In genomic region chr1:184556665-184557064, GRCh38 we compare ENCODE assay signal across 28 cellular contexts.
DNase-seq lines count a peak whose midpoint lies in the region; ATAC-seq and TF ChIP-seq lines count a peak whose summit lies in the region.
"Had no signal": no experiment of that assay in that cellular context is flagged by ENCODE, and none has a peak within 500 bp of the region (broad histone marks: within the 10 kb centered on the region; RNA-seq: fewer than 3 reads in every experiment).

No MANE protein-coding gene starts in this region.

- H3K27ac ChIP-seq in heart right ventricle (peak overlapping the region; percentile 11 to 82 (median 64)), mammary epithelial cell (ENCODE audit: insufficient read depth, low read depth, low read length) (peak overlapping the region; percentile 52), mesenchymal stem cell (ENCODE audit: low read length, poor library complexity, severe bottlenecking) (no peak overlapping the region), vagina (peak overlapping the region; percentile 69)
- H3K27ac ChIP-seq: A549, cardiac muscle cell, colonic mucosa, pancreas, Peyer's patch, SJCRH30, testis had no signal

- no peak overlapping the region for H2BK5ac ChIP-seq in mesenchymal stem cell (ENCODE audit: low read depth, low read length, poor library complexity, severe bottlenecking)

- H3K4me3 ChIP-seq in heart right ventricle = no peak overlapping the region
- no peak overlapping the region for H3K4me3 ChIP-seq in mammary epithelial cell (replicated peaks in 1 of 3; ENCODE audit: insufficient read depth in 1 of 3, low read depth in 2 of 3, low read length in 3 of 3)
- no peak overlapping the region for H3K4me3 ChIP-seq in mesenchymal stem cell (ENCODE audit: insufficient read depth in 1 of 2, low read depth in 1 of 2, low read length in 2 of 2)
- no peak overlapping the region for H3K4me3 ChIP-seq in vagina
- H3K4me3 ChIP-seq: A549, cardiac muscle cell, colonic mucosa, HAP-1, pancreas, Peyer's patch, SJCRH30, testis had no signal

- no peak overlapping the region for H4K8ac ChIP-seq in mesenchymal stem cell (ENCODE audit: low read length)

- H3K23ac ChIP-seq in mesenchymal stem cell (ENCODE audit: low read length in 2 of 2) = no peak overlapping the region

- no peaks in the 10 kb centered on the region for H3K27me3 ChIP-seq in heart right ventricle
- no peaks in the 10 kb centered on the region for H3K27me3 ChIP-seq in mammary epithelial cell (ENCODE audit: insufficient read depth, low read length)
- no peaks in the 10 kb centered on the region for H3K27me3 ChIP-seq in mesenchymal stem cell (ENCODE audit: control insufficient read depth in 1 of 2, insufficient read depth in 1 of 2, low read length in 2 of 2)
- no peaks in the 10 kb centered on the region for H3K27me3 ChIP-seq in vagina
- H3K27me3 ChIP-seq: cardiac muscle cell, colonic mucosa, pancreas, Peyer's patch, SJCRH30, testis had no signal

- no peak overlapping the region for H3K14ac ChIP-seq in mesenchymal stem cell (ENCODE audit: low read length in 2 of 2)

- H3K36me3 ChIP-seq in heart right ventricle (no peaks in the 10 kb centered on the region), mammary epithelial cell (ENCODE audit: insufficient read depth, low read length) (no peaks in the 10 kb centered on the region), mesenchymal stem cell (ENCODE audit: control insufficient read depth in 1 of 2, insufficient read depth in 2 of 2, low read depth in 1 of 2, low read length in 2 of 2) (no peaks in the 10 kb centered on the region), vagina (no peaks in the 10 kb centered on the region)
- H3K36me3 ChIP-seq: cardiac muscle cell, colonic mucosa, HAP-1, pancreas, Peyer's patch, SJCRH30 had no signal

- H3K79me1 ChIP-seq in mesenchymal stem cell (replicated peaks; ENCODE audit: low read length, poor library complexity, severe bottlenecking) = no peaks in the 10 kb centered on the region

- H4K20me1 ChIP-seq in mammary epithelial cell (ENCODE audit: insufficient read depth, low read length) = no peaks in the 10 kb centered on the region

- ATAC-seq in heart right ventricle (peak in 4 of 8 donors; percentile 28 to 60 (median 48)), Right ventricle myocardium superior (ENCODE audit: poor library complexity) (no peak), HG03460 (IDR thresholded peaks at IDR 0.05; ENCODE audit: unreplicated experiment) (no peak)
- ATAC-seq: A549, pancreas, T-cell had no signal

- in situ Hi-C loops in mammary epithelial cell (cut with MboI; ENCODE audit: low sequenced_read_pairs in 2 of 2) = no loop called here

- H3K4me2 ChIP-seq in mammary epithelial cell (ENCODE audit: insufficient read depth, low read depth, low read length) (no peak overlapping the region), mesenchymal stem cell (ENCODE audit: low read length, poor library complexity, severe bottlenecking) (no peak overlapping the region)
- H3K4me2 ChIP-seq: A549 had no signal

- H2BK15ac ChIP-seq in mesenchymal stem cell (ENCODE audit: low read depth, poor library complexity, severe bottlenecking) = no peak overlapping the region

- TF ChIP-seq CTCF in heart right ventricle (IDR thresholded peaks at IDR 0.05) = no peak
- no peak for TF ChIP-seq CTCF in mammary epithelial cell (conservative IDR thresholded peaks at IDR 0.05 in 1 of 2, IDR thresholded peaks at IDR 0.05 in 1 of 2; ENCODE audit: extremely low read depth in 1 of 2, insufficient read depth in 1 of 2, low read depth in 1 of 2, low read length in 2 of 2)
- TF ChIP-seq CTCF in vagina (IDR thresholded peaks at IDR 0.05) = no peak

- no peak overlapping the region for H3K4ac ChIP-seq in mesenchymal stem cell (ENCODE audit: low read depth in 1 of 2, low read length in 2 of 2)

- H4K91ac ChIP-seq in mesenchymal stem cell (ENCODE audit: low read length) = no peak overlapping the region

- dilution Hi-C loops in mammary epithelial cell (cut with HindIII; ENCODE audit: low sequenced_read_pairs) = no loop called here

- H2BK12ac ChIP-seq in mesenchymal stem cell (ENCODE audit: low read length in 2 of 2) = no peak overlapping the region

- no peak overlapping the region for H3K18ac ChIP-seq in mesenchymal stem cell (ENCODE audit: low read depth in 1 of 2, low read length in 2 of 2)

- peaks cover 7 to 59% (median 36%) of the 10 kb centered on the region in 9 donors for H3K4me1 ChIP-seq in heart right ventricle
- peaks cover 26% of the 10 kb centered on the region for H3K4me1 ChIP-seq in mammary epithelial cell (ENCODE audit: insufficient read depth, low read length)
- no peaks in the 10 kb centered on the region for H3K4me1 ChIP-seq in mesenchymal stem cell (ENCODE audit: control insufficient read depth, insufficient read depth, low read depth, low read length)
- H3K4me1 ChIP-seq in vagina = peaks cover 41% of the 10 kb centered on the region
- H3K4me1 ChIP-seq: colonic mucosa, pancreas, SJCRH30 had no signal

- CTCF ChIA-PET in mammary epithelial cell (lab: Charles Lee; ENCODE audit: low non-redundant PET) = interaction anchor here (0.6 kb wide), 1 partner anchor 107 kb away, joined by 3 read pairs; no protein-coding TSS in a partner anchor

- no peak for TF ChIP-seq POLR2A in vagina (IDR thresholded peaks at IDR 0.05)

- no peak overlapping the region for H2BK120ac ChIP-seq in mesenchymal stem cell (ENCODE audit: low read depth, low read length)

- no TSS peak for BruUV-seq in mammary epithelial cell (replicated peaks; lab: Mats Ljungman, UMichigan)

- no peaks in the 10 kb centered on the region for H3K9me3 ChIP-seq in heart right ventricle
- H3K9me3 ChIP-seq in mammary epithelial cell (replicated peaks; ENCODE audit: insufficient read depth, low read length) = no peaks in the 10 kb centered on the region
- no peaks in the 10 kb centered on the region for H3K9me3 ChIP-seq in mesenchymal stem cell (ENCODE audit: control insufficient read depth, low read length)
- H3K9me3 ChIP-seq in vagina = no peaks in the 10 kb centered on the region
- H3K9me3 ChIP-seq: A549, colonic mucosa, HAP-1, pancreas, Peyer's patch, SJCRH30, testis had no signal

- H2AFZ ChIP-seq in mammary epithelial cell (ENCODE audit: low read depth, low read length) (no peak overlapping the region), mesenchymal stem cell (ENCODE audit: low read depth, low read length) (no peak overlapping the region)

- no peaks in the 10 kb centered on the region for H3K79me2 ChIP-seq in mammary epithelial cell (ENCODE audit: insufficient read depth, low read length)

- intact Hi-C loops in heart right ventricle (cut with DNase I) = loop anchor here in 1 of 10 donors (5.0 kb wide), 1 partner anchor 169 kb away; the partner anchor contains the start of gene C1orf21
- intact Hi-C loops in Right ventricle myocardium superior (cut with DNase I) = no loop called here
- intact Hi-C loops in mammary epithelial cell (cut with micrococcal nuclease) = loop anchor here (1.0 kb wide), 1 partner anchor 168 kb away; no protein-coding TSS in a partner anchor
- intact Hi-C loops in vagina (cut with DNase I) = no loop called here

- H2AK5ac ChIP-seq in mesenchymal stem cell (ENCODE audit: low read length, severe bottlenecking) = no peak overlapping the region

- H3K9ac ChIP-seq in mammary epithelial cell (ENCODE audit: insufficient read depth, low read length) (no peak overlapping the region), mesenchymal stem cell (ENCODE audit: low read length) (peak overlapping the region; percentile 15)

- WGBS in heart right ventricle, 2 donors = 43 to 46% methylated on average over 2 of the region's 2 CpGs
- WGBS in mammary epithelial cell (ENCODE audit: low coverage, missing lambda C conversion rate) = 100% methylated on average over 2 of the region's 2 CpGs
- WGBS in mesenchymal stem cell = 95% methylated on average over 2 of the region's 2 CpGs

- DNase-seq in heart right ventricle (no peak), Right ventricle myocardium superior (no peak), mammary epithelial cell (no peak), mesenchymal stem cell (no peak), vagina (ENCODE audit: extremely low spot score in 2 of 2) (no peak), NCI-H510A (lab: John Stamatoyannopoulos, UW) (no peak), HUDEP-2 (lab: John Stamatoyannopoulos, UW; ENCODE audit: unreplicated experiment in 76 of 76) (no peak)
- DNase-seq: activated CD4-positive, alpha-beta T cell treated with anti-CD3 and anti-CD28 coated beads, Interleukin-2, amount 10 ng/mL, durations not matched to agents 7 days and 5 days; activated effector memory CD4-positive, alpha-beta T cell treated with Interleukin-2 at 50 U/mL for 16 hours; CD4-positive, alpha-beta T cell; colonic mucosa; effector CD8-positive, alpha-beta T cell; foreskin fibroblast; Kasumi-1; kidney glomerular epithelial cell; NCI-H1694; NCI-H526; pancreas; Peyer's patch; SJCRH30; stimulated activated CD4-positive, alpha-beta T cell treated with anti-CD3 and anti-CD28 coated beads, Interleukin-1b, Interleukin-23, amount 100 ng/mL, for 48 hours; stimulated activated naive CD4-positive, alpha-beta T cell treated with Interleukin-2 at 50 U/mL for 16 hours; T-cell; testis had no signal
